27 cellular contexts compared by ENCODE assay signal in genomic region chr5:178340187-178340586, GRCh38.
A peak's percentile ranks its signal among the peaks of the same experiment; 100 is the strongest.
DNase-seq lines count a peak whose midpoint lies in the region; ATAC-seq and TF ChIP-seq lines count a peak whose summit lies in the region.
"Had no signal": no experiment of that assay in that cellular context is flagged by ENCODE, and none has a peak within 500 bp of the region (broad histone marks: within the 10 kb centered on the region; RNA-seq: fewer than 3 reads in every experiment).

No MANE protein-coding gene starts in this region.

- POLR2A ChIA-PET in CD4-positive, alpha-beta T cell (lab: Charles Lee), result no interaction called here

- intact Hi-C loops in left lung (cut with DNase I), result no loop called here
- intact Hi-C loops in CD4-positive, alpha-beta T cell (cut with DNase I, micrococcal nuclease), result no loop called here

- H3K36me3 Mint-ChIP-seq in CD4-positive, alpha-beta T cell (ENCODE audit: low read depth), result no peaks in the 10 kb centered on the region
- H3K36me3 Mint-ChIP-seq: activated CD4-positive, alpha-beta memory T cell treated with anti-CD3 and anti-CD28 coated beads for 36 hours; CD4-positive, CD25-positive, alpha-beta regulatory T cell; naive thymus-derived CD8-positive, alpha-beta T cell; stimulated activated naive B cell treated with anti-CD40 and anti-IgM and Interleukin-4, amounts not matched to agents 10 μg/mL and 1 μg/mL and 100 μg/mL, for 72 hours had no signal

- TF ChIP-seq CTCF in left lung (IDR thresholded peaks at IDR 0.05) (no peak), omental fat pad (IDR thresholded peaks at IDR 0.05) (no peak)
- TF ChIP-seq CTCF in CD4-positive, alpha-beta T cell (IDR thresholded peaks at IDR 0.05), result no peak

- peak; percentile 90 to 93 for DNase-seq in Kasumi-1 (lab: John Stamatoyannopoulos, UW)
- DNase-seq in SIG-M5 (lab: John Stamatoyannopoulos, UW), result peak; percentile 47
- no peak for DNase-seq in left lung
- DNase-seq in omental fat pad (ENCODE audit: low spot score), result no peak
- no peak for DNase-seq in SW480 (ENCODE audit: low spot score)
- no peak for DNase-seq in CD4-positive, alpha-beta T cell
- DNase-seq: activated CD4-positive, alpha-beta memory T cell treated with anti-CD3 and anti-CD28 coated beads for 36 hours; activated naive CD4-positive, alpha-beta T cell treated with Interleukin-2 at 50 U/mL for 16 hours; CD4-positive, CD25-positive, alpha-beta regulatory T cell; foreskin melanocyte; H7; left colon; naive thymus-derived CD8-positive, alpha-beta T cell; NCI-H146; NCI-H510A; retina; stimulated activated CD4-positive, alpha-beta T cell treated with anti-CD3 and anti-CD28 coated beads, Interleukin-4, amount 100 ng/mL, for 1 hour; stimulated activated naive B cell treated with anti-CD40 and anti-IgM and Interleukin-4, amounts not matched to agents 10 μg/mL and 1 μg/mL and 100 μg/mL, for 72 hours; T1000 had no signal

- no peaks in the 10 kb centered on the region for H3K27me3 ChIP-seq in BLaER1 treated with 17β-estradiol and CSF1 and Interleukin-3, amounts not matched to agents 10 nM and 100 nM
- no peaks in the 10 kb centered on the region for H3K27me3 ChIP-seq in left lung
- no peaks in the 10 kb centered on the region for H3K27me3 ChIP-seq in CD4-positive, alpha-beta T cell (ENCODE audit: control insufficient read depth, insufficient read depth, low read length)
- H3K27me3 ChIP-seq: breast epithelium, ovary, vagina had no signal

- peaks cover 7 to 30% (median 23%) of the 10 kb centered on the region in 10 experiments; a peak in 18 of 20 replicates for H3K4me1 ChIP-seq in BLaER1 treated with 17β-estradiol and CSF1 and Interleukin-3, amounts not matched to agents 10 nM and 100 nM
- H3K4me1 ChIP-seq in left lung, result no peaks in the 10 kb centered on the region
- H3K4me1 ChIP-seq: breast epithelium had no signal

- H4K20me1 ChIP-seq in BLaER1 treated with 17β-estradiol and CSF1 and Interleukin-3, amounts not matched to agents 10 nM and 100 nM, result peaks cover 0 to 6% (median 0%) of the 10 kb centered on the region in 11 experiments; a peak in 1 of 22 replicates

- no peak overlapping the region; a peak in 1 of 22 replicates for H3K27ac ChIP-seq in BLaER1 treated with 17β-estradiol and CSF1 and Interleukin-3, amounts not matched to agents 10 nM and 100 nM
- H3K27ac ChIP-seq in left lung, result no peak overlapping the region
- no peak overlapping the region for H3K27ac ChIP-seq in CD4-positive, alpha-beta T cell (ENCODE audit: low read depth, low read length)
- H3K27ac ChIP-seq: breast epithelium, coronary artery, ovary, vagina had no signal

- peak overlapping the region in 1 of 11 experiments; percentile 36; a peak in 1 of 22 replicates for H3K9ac ChIP-seq in BLaER1 treated with 17β-estradiol and CSF1 and Interleukin-3, amounts not matched to agents 10 nM and 100 nM

- no peaks in the 10 kb centered on the region for H3K27me3 Mint-ChIP-seq in CD4-positive, alpha-beta T cell
- H3K27me3 Mint-ChIP-seq: CD4-positive, CD25-positive, alpha-beta regulatory T cell; naive thymus-derived CD8-positive, alpha-beta T cell had no signal

- H3K9me3 ChIP-seq in BLaER1 treated with 17β-estradiol and CSF1 and Interleukin-3, amounts not matched to agents 10 nM and 100 nM (replicated peaks in 1 of 11), result peaks cover 0 to 10% (median 0%) of the 10 kb centered on the region in 11 experiments; a peak in 3 of 22 replicates
- no peaks in the 10 kb centered on the region for H3K9me3 ChIP-seq in left lung
- no peaks in the 10 kb centered on the region for H3K9me3 ChIP-seq in CD4-positive, alpha-beta T cell (ENCODE audit: control insufficient read depth, low read length)
- H3K9me3 ChIP-seq: breast epithelium, ovary, vagina had no signal

- CTCF ChIA-PET in CD4-positive, alpha-beta T cell (lab: Charles Lee), result no interaction called here

- H3K9me3 Mint-ChIP-seq in CD4-positive, alpha-beta T cell, result no peaks in the 10 kb centered on the region
- H3K9me3 Mint-ChIP-seq: activated CD4-positive, alpha-beta memory T cell treated with anti-CD3 and anti-CD28 coated beads for 36 hours; naive thymus-derived CD8-positive, alpha-beta T cell; stimulated activated naive B cell treated with anti-CD40 and anti-IgM and Interleukin-4, amounts not matched to agents 10 μg/mL and 1 μg/mL and 100 μg/mL, for 72 hours had no signal

- ATAC-seq in left lung, result peak; percentile 33
- no peak for ATAC-seq in omental fat pad (ENCODE audit: low FRiP score)
- ATAC-seq in CD4-positive, alpha-beta T cell (ENCODE audit: poor library complexity), result no peak
- ATAC-seq in HG02973 (IDR thresholded peaks at IDR 0.05; ENCODE audit: unreplicated experiment), result no peak
- ATAC-seq: activated CD4-positive, CD25-positive, alpha-beta regulatory T cell treated with anti-CD3 and anti-CD28 coated beads, Interleukin-2, amount 50 U/mL, for 24 hours; esophagus mucosa; left colon; naive thymus-derived CD8-positive, alpha-beta T cell had no signal

- H3K4me3 Mint-ChIP-seq in CD4-positive, alpha-beta T cell, result no peak overlapping the region
- H3K4me3 Mint-ChIP-seq: activated CD4-positive, alpha-beta memory T cell treated with anti-CD3 and anti-CD28 coated beads for 36 hours; CD4-positive, CD25-positive, alpha-beta regulatory T cell; naive thymus-derived CD8-positive, alpha-beta T cell; stimulated activated naive B cell treated with anti-CD40 and anti-IgM and Interleukin-4, amounts not matched to agents 10 μg/mL and 1 μg/mL and 100 μg/mL, for 72 hours had no signal

- H3K4me1 Mint-ChIP-seq in CD4-positive, alpha-beta T cell (ENCODE audit: low read depth), result no peaks in the 10 kb centered on the region
- H3K4me1 Mint-ChIP-seq: CD4-positive, CD25-positive, alpha-beta regulatory T cell; stimulated activated naive B cell treated with anti-CD40 and anti-IgM and Interleukin-4, amounts not matched to agents 10 μg/mL and 1 μg/mL and 100 μg/mL, for 72 hours had no signal

- H3K27ac Mint-ChIP-seq in CD4-positive, alpha-beta T cell, result no peak overlapping the region
- H3K27ac Mint-ChIP-seq: activated CD4-positive, alpha-beta memory T cell treated with anti-CD3 and anti-CD28 coated beads for 36 hours; CD4-positive, CD25-positive, alpha-beta regulatory T cell; naive thymus-derived CD8-positive, alpha-beta T cell; stimulated activated naive B cell treated with anti-CD40 and anti-IgM and Interleukin-4, amounts not matched to agents 10 μg/mL and 1 μg/mL and 100 μg/mL, for 72 hours had no signal

- H3K4me2 ChIP-seq in BLaER1 treated with 17β-estradiol and CSF1 and Interleukin-3, amounts not matched to agents 10 nM and 100 nM, result peak overlapping the region in 7 of 11 experiments; percentile 2 to 64 (median 52); a peak in 12 of 22 replicates

- no peak overlapping the region for H3K4me3 ChIP-seq in BLaER1 treated with 17β-estradiol and CSF1 and Interleukin-3, amounts not matched to agents 10 nM and 100 nM
- H3K4me3 ChIP-seq in left lung, result no peak overlapping the region
- H3K4me3 ChIP-seq: breast epithelium, coronary artery, ovary, vagina had no signal

- H3K36me3 ChIP-seq in BLaER1 treated with 17β-estradiol and CSF1 and Interleukin-3, amounts not matched to agents 10 nM and 100 nM, result no peaks in the 10 kb centered on the region
- no peaks in the 10 kb centered on the region for H3K36me3 ChIP-seq in left lung
- H3K36me3 ChIP-seq: breast epithelium, ovary, vagina had no signal

Comparison
In these comparisons a context has a peak if more than half of its experiments do, and no peak if none do; other contexts are left out.
1. DNase-seq: peak in Kasumi-1 (2 of 2) and SIG-M5 (single experiment); none in left lung (0 of 2), omental fat pad (single experiment), SW480 (single experiment) and CD4-positive, alpha-beta T cell (0 of 10).